Comparison of ENCODE assay signal across 8 cellular contexts in the genomic region with DNA sequence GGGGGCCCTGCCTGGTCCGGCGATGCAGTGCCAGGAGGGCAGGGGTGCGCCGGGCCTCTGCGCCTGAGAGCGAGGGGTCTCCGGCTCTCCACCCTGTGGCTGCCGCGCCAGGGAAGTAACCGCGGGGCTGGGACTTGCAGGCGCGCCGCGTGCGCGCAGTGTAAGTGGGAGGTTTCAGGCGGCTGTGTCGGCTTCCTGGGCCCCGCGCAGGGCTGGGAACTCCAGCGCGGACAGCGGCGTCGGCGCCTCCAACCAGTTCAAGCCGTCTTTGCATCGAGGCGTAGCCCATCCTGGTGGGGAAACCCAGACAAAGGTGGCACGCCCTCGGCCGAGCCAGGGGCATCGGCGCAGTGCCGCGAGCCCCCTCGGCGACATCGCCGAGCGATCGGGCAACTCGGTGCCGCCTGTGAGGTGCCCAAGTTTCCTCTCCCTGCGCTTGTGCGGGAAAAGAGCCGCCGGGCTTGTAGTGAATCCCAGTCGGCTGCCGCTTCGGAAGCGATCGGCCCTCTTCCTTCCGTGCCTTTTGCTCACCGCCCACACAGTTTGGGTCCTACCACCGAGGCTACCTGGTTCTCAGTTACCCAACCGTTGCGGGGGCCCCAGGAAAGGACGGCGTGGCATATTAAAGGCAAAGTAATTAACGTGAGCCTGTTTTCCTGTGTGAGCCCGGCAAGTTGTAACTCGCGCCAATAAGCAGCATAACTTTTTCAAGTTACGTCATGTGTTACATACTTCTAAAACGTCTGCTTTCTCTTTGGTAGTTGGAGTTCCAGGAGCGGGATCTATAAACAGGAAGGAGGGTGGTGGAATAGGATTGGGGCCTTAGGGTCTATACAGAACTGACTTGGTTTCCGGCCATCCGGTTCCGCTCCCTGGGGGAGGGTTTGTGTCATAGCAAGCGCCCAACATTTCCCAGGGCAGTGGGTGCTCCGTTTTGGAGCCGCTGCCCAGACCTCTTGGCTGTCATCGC. TPM values are rescaled to one million over a fixed set of nuclear protein-coding genes. Genes with fewer than 3 reads are reported as not detected.
DNase-seq lines count a peak whose midpoint lies in the region; ATAC-seq, FAIRE-seq and TF ChIP-seq lines count a peak whose summit lies in the region.

No MANE protein-coding gene starts in this region.

- no peaks in the 10 kb centered on the region for H3K36me3 Mint-ChIP-seq in progenitor cell of endocrine pancreas (ENCODE audit: insufficient read depth)

- peaks cover 17% of the 10 kb centered on the region for H3K4me1 Mint-ChIP-seq in progenitor cell of endocrine pancreas (ENCODE audit: low read depth)

- no peaks in the 10 kb centered on the region for H3K27me3 ChIP-seq in heart right ventricle

- FAIRE-seq in urothelium cell line (lab: Jason Lieb, UNC): no peak

- no peaks in the 10 kb centered on the region for H3K9me3 ChIP-seq in heart right ventricle

- intact Hi-C loops in heart right ventricle (cut with DNase I): loop anchor here (2.0 to 10.0 kb wide), 13 partner anchors 43 to 169 kb away; no protein-coding TSS in a partner anchor

- in situ Hi-C loops in KBM-7 (cut with MboI; ENCODE audit: low pct_unique_long_range_greater_than_20kb, low sequenced_read_pairs): no loop called here

- H3K27ac Mint-ChIP-seq in progenitor cell of endocrine pancreas: peak overlapping the region; percentile 97

- DNase-seq in DMS53 (lab: John Stamatoyannopoulos, UW) (peak; percentile 78), KBM-7 (peak; percentile 87), SW 1271 (lab: John Stamatoyannopoulos, UW) (peak; percentile 56 to 83), heart right ventricle (peak; percentile 74 to 79), progenitor cell of endocrine pancreas (ENCODE audit: low spot score, unreplicated experiment) (peak; percentile 40), urothelium cell line (ENCODE audit: low spot score) (peak; percentile 62)

- TF ChIP-seq CTCF in heart right ventricle (IDR thresholded peaks at IDR 0.05) (peak in 6 of 9 donors; percentile 24 to 42 (median 33)), progenitor cell of endocrine pancreas (IDR thresholded peaks at IDR 0.05; ENCODE audit: unreplicated experiment) (peak; percentile 30)

- ATAC-seq in GM21576 (IDR thresholded peaks at IDR 0.05; ENCODE audit: unreplicated experiment) (peak; percentile 36), heart right ventricle (peak; percentile 64 to 88 (median 71))

- 0 to 3% (median 0%) methylated on average over 63 to 75 of the region's 75 CpGs for WGBS in adipose tissue, 3 donors
- 0 to 1% methylated on average over 75 of the region's 75 CpGs for WGBS in heart right ventricle, 2 donors

- H3K4me3 Mint-ChIP-seq in progenitor cell of endocrine pancreas (ENCODE audit: low read depth): peak overlapping the region; percentile 94

- no peaks in the 10 kb centered on the region for H3K36me3 ChIP-seq in heart right ventricle

- H3K27ac ChIP-seq in adipose tissue (ENCODE audit: low read depth, low read length) (peak overlapping the region; percentile 84), heart right ventricle (peak overlapping the region; percentile 90 to 98 (median 92))

- H3K4me1 ChIP-seq in heart right ventricle: peaks cover 0 to 53% (median 36%) of the 10 kb centered on the region in 9 donors

- H3K27me3 Mint-ChIP-seq in progenitor cell of endocrine pancreas: peaks cover 7% of the 10 kb centered on the region

- peak overlapping the region; percentile 73 to 100 (median 94) for H3K4me3 ChIP-seq in heart right ventricle

- H3K9me3 Mint-ChIP-seq in progenitor cell of endocrine pancreas (ENCODE audit: low read depth): no peaks in the 10 kb centered on the region

RNA-seq across cellular contexts. Expression of a gene that starts 1.2 kb away (rescaled TPM):
- polyA plus RNA-seq in adipose tissue: 10 to 100 TPM in 1 of 3 donors, 1 to 10 TPM in 2; 2.1 to 10.8 (median 6.5) TPM
- total RNA-seq in heart right ventricle: 10 to 100 TPM; 10.1 to 20.3 (median 13.8) TPM
- polyA plus RNA-seq in heart right ventricle: 1 to 10 TPM; 4.1 to 5.9 TPM
- 17.9 and 18.3 TPM in 2 replicates for total RNA-seq in progenitor cell of endocrine pancreas

Comparison
In these comparisons a context has a peak if more than half of its experiments do, and no peak if none do; other contexts are left out.
1. Peak in every context shown above with its lines: DNase-seq, ATAC-seq, H3K4me3 ChIP-seq and H3K27ac ChIP-seq.